2 cellular contexts compared by ENCODE assay signal in genomic region chr3:187286467-187287059, GRCh38.
TF ChIP-seq lines count a peak whose summit lies in the region.

No MANE protein-coding gene starts in this region.

TF ChIP-seq in K562, 482 proteins besides CTCF, POLR2A, EP300 and RAD21 (continued from another document and continues in another):
- TF ChIP-seq CLOCK (CRISPR knock-in tag; IDR thresholded peaks at IDR 0.05; ENCODE audit: borderline replicate concordance), result no peak
- TF ChIP-seq SMAD4 (CRISPR knock-in tag; conservative IDR thresholded peaks at IDR 0.05), result no peak; the same call in none of the 2 replicates
- TF ChIP-seq TAL1 (IDR thresholded peaks at IDR 0.05), result 0 out of 2 replicates have a peak, but pooled peaks have one; percentile 10
- TF ChIP-seq LCOR (CRISPR knock-in tag; IDR thresholded peaks at IDR 0.05), result 0 out of 2 replicates have a peak, but pooled peaks have one; percentile 26
- TF ChIP-seq HLTF (IDR thresholded peaks at IDR 0.05), result no peak
- peak; percentile 17; the same call in 1 of the 2 replicates for TF ChIP-seq ZBTB9 (CRISPR knock-in tag; IDR thresholded peaks at IDR 0.05)
- TF ChIP-seq ETS1 (conservative IDR thresholded peaks at IDR 0.05; ENCODE audit: control insufficient read depth, low read depth, low read length), result no peak
- no peak for TF ChIP-seq FOXK1 (CRISPR knock-in tag; IDR thresholded peaks at IDR 0.05; ENCODE audit: borderline replicate concordance)
- 0 out of 2 replicates have a peak, but pooled peaks have one; percentile 21 for TF ChIP-seq ZNF449 (CRISPR knock-in tag; IDR thresholded peaks at IDR 0.05)
- TF ChIP-seq BRD4 (IDR thresholded peaks at IDR 0.05), result no peak; the same call in 1 of the 2 replicates
- no peak for TF ChIP-seq TFE3 (CRISPR knock-in tag; IDR thresholded peaks at IDR 0.05)
- TF ChIP-seq CEBPG (CRISPR knock-in tag; IDR thresholded peaks at IDR 0.05), result peak; percentile 95
- peak; percentile 98 to 99 for TF ChIP-seq CEBPG (tag; conservative IDR thresholded peaks at IDR 0.05 in 1 of 2, IDR thresholded peaks at IDR 0.05 in 1 of 2)
- TF ChIP-seq MCM5 (IDR thresholded peaks at IDR 0.05; ENCODE audit: low read depth), result no peak
- TF ChIP-seq TBL1XR1 (IDR thresholded peaks at IDR 0.05; ENCODE audit: low read length in 2 of 2), result no peak
- no peak for TF ChIP-seq CC2D1A (IDR thresholded peaks at IDR 0.05)
- peak; percentile 73 for TF ChIP-seq MYC (IDR thresholded peaks at IDR 0.05; ENCODE audit: low read depth, low read length)
- TF ChIP-seq MYC (CRISPR knock-in tag; IDR thresholded peaks at IDR 0.05; ENCODE audit: borderline replicate concordance, low read depth), result no peak
- TF ChIP-seq PYGO2 (tag; IDR thresholded peaks at IDR 0.05), result 0 out of 2 replicates have a peak, but pooled peaks have one; percentile 6

TF ChIP-seq in HepG2, 621 proteins besides CTCF, POLR2A, EP300 and RAD21 (continued from another document and continues in another):
- TF ChIP-seq ATF1 (CRISPR knock-in tag; IDR thresholded peaks at IDR 0.05) (peak; percentile 71), SP140L (CRISPR knock-in tag; IDR thresholded peaks at IDR 0.05; ENCODE audit: borderline replicate concordance) (0 out of 2 replicates have a peak, but pooled peaks have one; percentile 33), PLSCR1 (CRISPR knock-in tag; IDR thresholded peaks at IDR 0.05; ENCODE audit: borderline replicate concordance) (no peak), ZFY (CRISPR knock-in tag; IDR thresholded peaks at IDR 0.05) (0 out of 2 replicates have a peak, but pooled peaks have one; percentile 19), DNMT1 (CRISPR knock-in tag; IDR thresholded peaks at IDR 0.05) (no peak), IRF1 (CRISPR knock-in tag; IDR thresholded peaks at IDR 0.05; ENCODE audit: low read depth) (no peak), HMGXB3 (CRISPR knock-in tag; IDR thresholded peaks at IDR 0.05; ENCODE audit: borderline replicate concordance) (peak; percentile 86; the same call in 1 of the 2 replicates), ZBTB25 (CRISPR knock-in tag; IDR thresholded peaks at IDR 0.05) (0 out of 2 replicates have a peak, but pooled peaks have one; percentile 44), SRSF4 (IDR thresholded peaks at IDR 0.05; ENCODE audit: low read depth, low read length, poor library complexity, severe bottlenecking) (no peak), NCOA2 (CRISPR knock-in tag; IDR thresholded peaks at IDR 0.05) (peak; percentile 76), THAP7 (CRISPR knock-in tag; IDR thresholded peaks at IDR 0.05) (no peak), TCF7 (IDR thresholded peaks at IDR 0.05; ENCODE audit: low read depth) (0 out of 2 replicates have a peak, but pooled peaks have one; percentile 10), PHF21A (CRISPR knock-in tag; IDR thresholded peaks at IDR 0.05) (0 out of 2 replicates have a peak, but pooled peaks have one; percentile 25), CREB1 (IDR thresholded peaks at IDR 0.05) (peak; percentile 84), CREB1 (CRISPR knock-in tag; IDR thresholded peaks at IDR 0.05) (peak; percentile 92), LCORL (IDR thresholded peaks at IDR 0.05) (no peak), LCORL (CRISPR knock-in tag; IDR thresholded peaks at IDR 0.05) (peak; percentile 74), ZNF766 (CRISPR knock-in tag; IDR thresholded peaks at IDR 0.05; ENCODE audit: borderline replicate concordance) (0 out of 2 replicates have a peak, but pooled peaks have one; percentile 44), NFIC (IDR thresholded peaks at IDR 0.05; ENCODE audit: low read length) (0 out of 2 replicates have a peak, but pooled peaks have one; percentile 54), FOXP1 (IDR thresholded peaks at IDR 0.05) (no peak), FOXP1 (CRISPR knock-in tag; IDR thresholded peaks at IDR 0.05) (peak; percentile 5; the same call in 1 of the 2 replicates), ZNF292 (CRISPR knock-in tag; IDR thresholded peaks at IDR 0.05; ENCODE audit: borderline replicate concordance, low read depth) (peak; percentile 46; the same call in 1 of the 2 replicates), ZBED4 (CRISPR knock-in tag; IDR thresholded peaks at IDR 0.05; ENCODE audit: borderline replicate concordance) (peak; percentile 90), FOXO1 (CRISPR knock-in tag; IDR thresholded peaks at IDR 0.05) (peak; percentile 45; the same call in 1 of the 2 replicates), ZNF280D (CRISPR knock-in tag; IDR thresholded peaks at IDR 0.05) (peak; percentile 86), PAXIP1 (CRISPR knock-in tag; conservative IDR thresholded peaks at IDR 0.05) (peak; percentile 79), SOX13 (IDR thresholded peaks at IDR 0.05) (no peak), SOX13 (CRISPR knock-in tag; conservative IDR thresholded peaks at IDR 0.05 in 1 of 2, IDR thresholded peaks at IDR 0.05 in 1 of 2) (peak in 1 of 2 experiments; percentile 40; a peak in 1 of 4 replicates), ZNF550 (CRISPR knock-in tag; IDR thresholded peaks at IDR 0.05; ENCODE audit: borderline replicate concordance) (no peak)
